In the genomic region with DNA sequence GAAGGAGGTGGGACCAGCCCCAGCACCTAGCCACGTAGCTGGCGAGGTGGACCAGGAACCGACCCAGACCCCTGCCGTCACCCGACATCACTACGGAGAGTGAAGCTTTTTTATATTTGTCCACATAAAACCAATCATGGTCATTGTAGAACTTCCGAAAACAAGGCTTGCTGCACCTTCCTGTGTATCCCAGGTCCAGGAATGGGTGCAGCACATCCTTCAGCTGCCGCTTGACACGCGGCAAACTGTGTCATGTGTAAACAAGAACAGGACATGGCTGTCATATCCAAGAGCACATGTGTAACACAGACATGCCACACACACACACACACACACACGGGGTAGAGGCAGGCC, we compare ENCODE assay signal across 10 cellular contexts. TPM values are rescaled to one million over a fixed set of nuclear protein-coding genes. Genes with fewer than 3 reads are reported as not detected.
DNase-seq lines count a peak whose midpoint lies in the region; ATAC-seq and TF ChIP-seq lines count a peak whose summit lies in the region.
"Had no signal": no experiment of that assay in that cellular context is flagged by ENCODE, and none has a peak within 500 bp of the region (broad histone marks: within the 10 kb centered on the region; RNA-seq: fewer than 3 reads in every experiment).

No MANE protein-coding gene starts in this region.

- no peaks in the 10 kb centered on the region for H3K4me1 Mint-ChIP-seq in nephron progenitor cell
- peaks cover 0 to 10% (median 3%) of the 10 kb centered on the region in 4 donors for H3K4me1 Mint-ChIP-seq in naive thymus-derived CD8-positive, alpha-beta T cell

- H3K79me2 ChIP-seq in DND-41 (ENCODE audit: insufficient read depth, low read length) = no peaks in the 10 kb centered on the region

- H3K27me3 ChIP-seq in DND-41 (ENCODE audit: insufficient read depth, low read length, poor library complexity) = no peaks in the 10 kb centered on the region
- H3K27me3 ChIP-seq in adrenal gland = peaks cover 41% of the 10 kb centered on the region

- no peak for TF ChIP-seq POLR2A in adrenal gland (IDR thresholded peaks at IDR 0.05)

- H3K4me3 ChIP-seq in DND-41 (ENCODE audit: low read depth in 1 of 2, low read length in 2 of 2) (no peak overlapping the region), adrenal gland (no peak overlapping the region)

- peak overlapping the region; percentile 13 for H3K4me3 Mint-ChIP-seq in nephron progenitor cell
- H3K4me3 Mint-ChIP-seq in naive thymus-derived CD8-positive, alpha-beta T cell = peak overlapping the region in 2 of 10 donors; percentile 54 to 59

- intact Hi-C loops in adrenal gland (cut with DNase I) = loop anchor here in 1 of 2 donors (5.0 kb wide), 1 partner anchor 74 kb away; no protein-coding TSS in a partner anchor

- no peaks in the 10 kb centered on the region for H3K9me3 ChIP-seq in DND-41 (ENCODE audit: insufficient read depth, low read length, severe bottlenecking)
- no peaks in the 10 kb centered on the region for H3K9me3 ChIP-seq in adrenal gland (replicated peaks in 1 of 3)

- H3K36me3 Mint-ChIP-seq in nephron progenitor cell (ENCODE audit: low read depth) = peaks cover 20% of the 10 kb centered on the region
- peaks cover 0 to 7% (median 0%) of the 10 kb centered on the region in 3 donors for H3K36me3 Mint-ChIP-seq in naive thymus-derived CD8-positive, alpha-beta T cell

- POLR2A ChIA-PET in naive thymus-derived CD8-positive, alpha-beta T cell (lab: Charles Lee) = interaction anchor here (0.5 to 1.6 kb wide), 7 partner anchors 13 to 1134 kb away, joined by 3 to 7 read pairs (median 4); no protein-coding TSS in a partner anchor

- peaks cover 11% of the 10 kb centered on the region; the same call in 1 of the 2 replicates for H4K20me1 ChIP-seq in DND-41 (ENCODE audit: insufficient read depth, low read length)

- DNase-seq in DND-41 (no peak), LHCN-M2 (ENCODE audit: low read depth) (peak; percentile 21), cerebellar cortex (ENCODE audit: low spot score) (peak; percentile 23), nephron progenitor cell (no peak), NCI-H748 treated with DMSO at 0.1 percent for 48 hours (lab: John Stamatoyannopoulos, UW) (no peak), adrenal gland (no peak)
- no peak for DNase-seq in naive thymus-derived CD8-positive, alpha-beta T cell

- peaks cover 11% of the 10 kb centered on the region for H3K4me1 ChIP-seq in DND-41 (ENCODE audit: insufficient read depth, low read length)
- peaks cover 5 to 17% of the 10 kb centered on the region in 2 donors for H3K4me1 ChIP-seq in adrenal gland (replicated peaks in 1 of 2)

- no peak overlapping the region for H3K27ac ChIP-seq in DND-41 (ENCODE audit: low read length)
- no peak overlapping the region for H3K27ac ChIP-seq in adrenal gland
- H3K27ac ChIP-seq: epithelial cell of prostate had no signal

- H3K9ac ChIP-seq in DND-41 (ENCODE audit: low read depth, low read length) = no peak overlapping the region

- peaks cover 35% of the 10 kb centered on the region for H3K27me3 Mint-ChIP-seq in nephron progenitor cell (ENCODE audit: low read depth, poor library complexity)
- H3K27me3 Mint-ChIP-seq in naive thymus-derived CD8-positive, alpha-beta T cell = peaks cover 5 to 19% (median 10%) of the 10 kb centered on the region in 5 donors

- WGBS in adrenal gland, 4 donors = 14 to 24% (median 15%) methylated on average over 4 to 11 of the region's 11 CpGs; no CpG with 5 or more reads in 1 of the 4 donors

- TF ChIP-seq CTCF in DND-41 (IDR thresholded peaks at IDR 0.05; ENCODE audit: borderline replicate concordance, extremely low read depth, low read length, poor library complexity, severe bottlenecking) (no peak), nephron progenitor cell (IDR thresholded peaks at IDR 0.05) (peak; percentile 36), adrenal gland (IDR thresholded peaks at IDR 0.05) (no peak)

- H2AFZ ChIP-seq in DND-41 (ENCODE audit: low read depth, low read length) = no peak overlapping the region

- H3K9me3 Mint-ChIP-seq in nephron progenitor cell = no peaks in the 10 kb centered on the region
- H3K9me3 Mint-ChIP-seq in naive thymus-derived CD8-positive, alpha-beta T cell = no peaks in the 10 kb centered on the region

- peak overlapping the region; percentile 62; the same call in 1 of the 2 replicates for H3K4me2 ChIP-seq in DND-41 (ENCODE audit: insufficient read depth, low read length)

- no peak overlapping the region for H3K27ac Mint-ChIP-seq in nephron progenitor cell
- H3K27ac Mint-ChIP-seq in naive thymus-derived CD8-positive, alpha-beta T cell = peak overlapping the region in 2 of 10 donors; percentile 62 to 75

- peaks cover 14% of the 10 kb centered on the region for H3K36me3 ChIP-seq in DND-41 (ENCODE audit: insufficient read depth, low read length)
- no peaks in the 10 kb centered on the region for H3K36me3 ChIP-seq in adrenal gland (replicated peaks in 1 of 2)

- peak; percentile 20; the same call in 1 of the 3 replicates for ATAC-seq in DND-41 (ENCODE audit: insufficient read depth, low read depth)
- no peak for ATAC-seq in naive thymus-derived CD8-positive, alpha-beta T cell

RNA-seq across cellular contexts. Expression of gene HBQ1, which starts 1.4 kb away (rescaled TPM):
- total RNA-seq in LHCN-M2 (2014; rRNA removed) (1.5 TPM in 1 of 2 replicates, not detected in the other), adrenal gland (1 to 10 TPM in 1 of 8 donors, not detected in 7; 1.9 TPM)
- 0.27 TPM for polyA plus RNA-seq in LHCN-M2 (2012)
- not detected for total RNA-seq in naive thymus-derived CD8-positive, alpha-beta T cell
- polyA plus RNA-seq in naive thymus-derived CD8-positive, alpha-beta T cell = under 1 TPM in 1 of 3 donors, not detected in 2; 0.71 TPM
- polyA plus RNA-seq in adrenal gland = under 1 TPM in 1 of 3 donors, not detected in 2; 0.44 TPM
- total RNA-seq: aorta, M059J had no signal
- polyA plus RNA-seq: aorta had no signal

RNA-seq across cellular contexts. Expression of gene HBA1, which starts 5.2 kb away (rescaled TPM):
- total RNA-seq in LHCN-M2 (2014; rRNA removed) = not detected in 2 replicates
- polyA plus RNA-seq in LHCN-M2 (2012) = 1.4 TPM
- not detected for total RNA-seq in naive thymus-derived CD8-positive, alpha-beta T cell
- 1 to 10 TPM in 1 of 3 donors, not detected in 2; 1.7 TPM for polyA plus RNA-seq in naive thymus-derived CD8-positive, alpha-beta T cell
- 100 to 1,000 TPM in 1 of 8 donors, 10 to 100 TPM in 4, not detected in 3; 12.7 to 237 (median 20.2) TPM for total RNA-seq in adrenal gland
- 10 to 100 TPM in 2 of 3 donors, not detected in 1; 18.2 to 30.1 TPM for polyA plus RNA-seq in adrenal gland
- total RNA-seq: M059J had no signal

RNA-seq across cellular contexts. Expression of gene HBA2, which starts 9.0 kb away (rescaled TPM):
- 0.77 TPM in 1 of 2 replicates, not detected in the other for total RNA-seq in LHCN-M2 (2014; rRNA removed)
- polyA plus RNA-seq in LHCN-M2 (2012) = not detected
- total RNA-seq in naive thymus-derived CD8-positive, alpha-beta T cell = not detected
- 1 to 10 TPM in 1 of 3 donors, under 1 TPM in 1, not detected in 1; 0.89 to 8.6 TPM for polyA plus RNA-seq in naive thymus-derived CD8-positive, alpha-beta T cell
- 100 to 1,000 TPM in 1 of 8 donors, 10 to 100 TPM in 3, 1 to 10 TPM in 3, not detected in 1; 1.9 to 161 (median 10.8) TPM for total RNA-seq in adrenal gland
- polyA plus RNA-seq in adrenal gland = 100 to 1,000 TPM in 1 of 3 donors, 10 to 100 TPM in 1, not detected in 1; 51.7 to 113 TPM
- total RNA-seq: M059J had no signal

RNA-seq across cellular contexts. Expression of gene HBM, which starts 15.9 kb away (rescaled TPM):
- total RNA-seq in LHCN-M2 (2014; rRNA removed) = not detected in 2 replicates
- not detected for polyA plus RNA-seq in LHCN-M2 (2012)
- total RNA-seq in naive thymus-derived CD8-positive, alpha-beta T cell = not detected
- not detected for polyA plus RNA-seq in naive thymus-derived CD8-positive, alpha-beta T cell
- total RNA-seq in adrenal gland = under 1 TPM in 2 of 8 donors, not detected in 6; 0.53 to 0.61 TPM
- polyA plus RNA-seq in adrenal gland = not detected
- total RNA-seq: M059J had no signal
- polyA plus RNA-seq: aorta had no signal

RNA-seq across cellular contexts. Expression of gene HBZ, which starts 29.2 kb away (rescaled TPM):
- total RNA-seq in LHCN-M2 (2014; rRNA removed) (not detected in 2 replicates), adrenal gland (1 to 10 TPM in 1 of 8 donors, under 1 TPM in 1, not detected in 6; 0.61 to 1.3 TPM)
- not detected for polyA plus RNA-seq in LHCN-M2 (2012)
- not detected for total RNA-seq in naive thymus-derived CD8-positive, alpha-beta T cell
- not detected for polyA plus RNA-seq in naive thymus-derived CD8-positive, alpha-beta T cell
- not detected for polyA plus RNA-seq in adrenal gland
- total RNA-seq: aorta, M059J had no signal
- polyA plus RNA-seq: aorta had no signal

Comparison
In these comparisons a context has a peak if more than half of its experiments do, and no peak if none do; other contexts are left out.
1. DNase-seq: peak in LHCN-M2 (single experiment) and cerebellar cortex (single experiment); none in DND-41 (single experiment), nephron progenitor cell (single experiment), naive thymus-derived CD8-positive, alpha-beta T cell (0 of 10), NCI-H748 treated with DMSO at 0.1 percent for 48 hours (single experiment) and adrenal gland (0 of 7).